In genomic region chr13:36420437-36420891, GRCh38 we compare ENCODE assay signal across 8 cellular contexts. TPM values are rescaled to one million over a fixed set of nuclear protein-coding genes. Genes with fewer than 3 reads are reported as not detected.
A peak's percentile ranks its signal among the peaks of the same experiment; 100 is the strongest.
DNase-seq lines count a peak whose midpoint lies in the region; ATAC-seq and TF ChIP-seq lines count a peak whose summit lies in the region.

No MANE protein-coding gene starts in this region.

- POLR2A ChIA-PET in PC-3 (lab: Charles Lee; ENCODE audit: unreplicated experiment), result no interaction called here

- intact Hi-C loops in PC-3 (cut with micrococcal nuclease), result loop anchor here (1.0 to 2.0 kb wide), 3 partner anchors 55 to 421 kb away; no protein-coding TSS in a partner anchor
- intact Hi-C loops in tibial artery (cut with DNase I; ENCODE audit: low total_unique reads), result loop anchor here (5.0 kb wide), 1 partner anchor 317 kb away; no protein-coding TSS in a partner anchor

- no peak overlapping the region for H3K9ac ChIP-seq in PC-3 (ENCODE audit: low read length)

- peaks cover 33% of the 10 kb centered on the region for H3K27me3 Mint-ChIP-seq in neural crest cell (ENCODE audit: low read depth)

- H3K36me3 ChIP-seq in PC-3 (ENCODE audit: low read depth, low read length) (no peaks in the 10 kb centered on the region), tibial artery (no peaks in the 10 kb centered on the region)

- H3K27ac ChIP-seq in PC-3 (ENCODE audit: low read length) (no peak overlapping the region), tibial artery (no peak overlapping the region)

- ATAC-seq in GM21717 (IDR thresholded peaks at IDR 0.05; ENCODE audit: unreplicated experiment) (peak; percentile 70), PC-3 (peak; percentile 94)

- H3K4me1 ChIP-seq in PC-3 (ENCODE audit: insufficient read depth, low read length), result peaks cover 20% of the 10 kb centered on the region; the same call in 1 of the 2 replicates
- no peaks in the 10 kb centered on the region for H3K4me1 ChIP-seq in tibial artery

- no peaks in the 10 kb centered on the region for H3K27me3 ChIP-seq in PC-3 (ENCODE audit: low read length)
- H3K27me3 ChIP-seq in tibial artery, result peaks cover 0 to 11% of the 10 kb centered on the region in 2 donors

- peaks cover 8% of the 10 kb centered on the region for H3K9me3 Mint-ChIP-seq in neural crest cell

- H3F3A ChIP-seq in PC-3 (ENCODE audit: low read length, unreplicated experiment), result no peaks in the 10 kb centered on the region

- BruUV-seq in PC-3 (replicated peaks; lab: Mats Ljungman, UMichigan), result no TSS peak

- H2AFZ ChIP-seq in PC-3 (ENCODE audit: low read length), result no peak overlapping the region; the same call in 1 of the 2 replicates

- H3K36me3 Mint-ChIP-seq in neural crest cell (ENCODE audit: low read depth), result no peaks in the 10 kb centered on the region

- H3K9me3 ChIP-seq in PC-3 (ENCODE audit: low read length) (no peaks in the 10 kb centered on the region), tibial artery (peaks cover 0 to 3% (median 0%) of the 10 kb centered on the region in 3 donors)

- H3K9me2 ChIP-seq in PC-3 (replicated peaks; ENCODE audit: low read length), result no peaks in the 10 kb centered on the region

- H3K79me2 ChIP-seq in PC-3 (ENCODE audit: low read length), result no peaks in the 10 kb centered on the region

- H3K4me3 ChIP-seq in PC-3 (ENCODE audit: low read length) (no peak overlapping the region), tibial artery (no peak overlapping the region)

- H3K4me3 Mint-ChIP-seq in neural crest cell, result no peak overlapping the region

- no peaks in the 10 kb centered on the region for H4K20me1 ChIP-seq in PC-3 (ENCODE audit: low read length)

- CTCF ChIA-PET in PC-3 (lab: Charles Lee), result no interaction called here

- DNase-seq in EH (ENCODE audit: low read depth), result peak; percentile 66
- peak; percentile 96 for DNase-seq in KBM-7
- peak; percentile 81 for DNase-seq in PC-3
- peak; percentile 50 for DNase-seq in activated T-cell treated with anti-CD3 and anti-CD28 coated beads for 4 hours
- peak; percentile 50 for DNase-seq in fibroblast of gingiva (ENCODE audit: low read depth)
- DNase-seq in neural crest cell (ENCODE audit: low read depth, low spot score), result peak; percentile 85
- DNase-seq in tibial artery, result peak; percentile 70 to 76

- peak overlapping the region; percentile 47 for H3K4me2 ChIP-seq in PC-3 (ENCODE audit: low read length)

- TF ChIP-seq CTCF in PC-3 (conservative IDR thresholded peaks at IDR 0.05; ENCODE audit: low read depth, low read length) (peak; percentile 88), neural crest cell (conservative IDR thresholded peaks at IDR 0.05) (peak; percentile 94), tibial artery (IDR thresholded peaks at IDR 0.05) (peak; percentile 64 to 88)

- in situ Hi-C loops in KBM-7 (cut with MboI; ENCODE audit: low pct_unique_long_range_greater_than_20kb, low sequenced_read_pairs), result no loop called here

- no peak overlapping the region for H3K27ac Mint-ChIP-seq in neural crest cell (ENCODE audit: unreplicated experiment)

- no peaks in the 10 kb centered on the region for H3K4me1 Mint-ChIP-seq in neural crest cell

RNA-seq across cellular contexts. Expression of gene CCNA1, which starts 11.8 kb away (rescaled TPM):
- 18.3 and 18.6 TPM in 2 replicates for total RNA-seq in PC-3 (2014; rRNA removed)
- total RNA-seq in neural crest cell, result 0.25 and 0.26 TPM in 2 replicates

Comparison
In these comparisons a context has a peak if more than half of its experiments do, and no peak if none do; other contexts are left out.
1. RNA of gene CCNA1, which starts 11.8 kb away (total RNA-seq): 18.3 to 18.6 TPM in PC-3; 0.25 to 0.26 TPM in neural crest cell; every median in the first group is over 10 times any median in the second.
2. Peak in every context shown above with its lines, with median percentiles within 50 percentile points of each other: DNase-seq and CTCF ChIP-seq.